In the genomic region with DNA sequence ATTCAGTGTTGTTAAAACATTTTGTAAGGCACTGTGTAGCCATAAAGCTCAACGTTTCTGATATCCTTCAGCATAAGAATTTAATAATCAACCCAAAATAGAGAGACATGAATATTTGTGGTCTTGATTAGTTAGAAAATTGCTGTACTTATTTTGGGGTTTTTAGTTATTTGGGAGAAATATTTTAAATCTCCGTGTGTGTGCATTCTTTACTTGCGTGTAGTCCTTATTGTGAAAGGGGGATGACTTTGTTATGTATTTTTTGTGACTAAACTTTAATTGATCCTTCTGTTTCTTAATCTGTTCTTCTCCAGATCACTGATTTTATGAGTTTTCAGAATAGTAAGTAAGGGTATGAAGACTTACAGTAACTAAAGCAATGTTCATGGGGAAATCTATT, we compare ENCODE assay signal across 24 cellular contexts.
"Had no signal": no experiment of that assay in that cellular context is flagged by ENCODE, and none has a peak within 500 bp of the region (broad histone marks: within the 10 kb centered on the region; RNA-seq: fewer than 3 reads in every experiment).

No MANE protein-coding gene starts in this region.

- H2AFZ ChIP-seq: parathyroid adenoma had no signal

- H3K27ac ChIP-seq: brain microvascular endothelial cell, dorsolateral prefrontal cortex, parathyroid adenoma, sigmoid colon, tibial nerve, uterus, VCaP had no signal

- H3K4me1 ChIP-seq: parathyroid adenoma, sigmoid colon, uterus had no signal

- ATAC-seq: activated naive CD8-positive, alpha-beta T cell treated with anti-CD3 and anti-CD28 coated beads, Interleukin-2, amount 50 U/mL, for 24 hours; activated T-cell treated with anti-CD3 and anti-CD28 coated beads, Interleukin-2, amount 50 U/mL, for 4 hours; left cardiac atrium; naive thymus-derived CD8-positive, alpha-beta T cell had no signal

- H3K4me3 ChIP-seq: dorsolateral prefrontal cortex, sigmoid colon, tibial nerve, uterus had no signal

- DNase-seq: activated CD4-positive, alpha-beta T cell treated with anti-CD3 and anti-CD28 coated beads, Interleukin-2, amount 50 U/mL, for 1 hour; activated CD4-positive, CD25-positive, alpha-beta regulatory T cell treated with anti-CD3 and anti-CD28 coated beads, Interleukin-2, amount 50 U/mL, for 72 hours; activated CD8-positive, alpha-beta memory T cell treated with anti-CD3 and anti-CD28 coated beads, Interleukin-2, amount 50 U/mL, for 4 hours; activated naive CD4-positive, alpha-beta T cell treated with anti-CD3 and anti-CD28 coated beads, Interleukin-2, amount 10 ng/mL, durations not matched to agents 7 days and 5 days; activated naive CD8-positive, alpha-beta T cell treated with anti-CD3 and anti-CD28 coated beads, Interleukin-2, amount 50 U/mL, for 24 hours; activated T-cell treated with anti-CD3 and anti-CD28 coated beads, Interleukin-2, amount 50 U/mL, for 4 hours; anterior cingulate cortex; brain microvascular endothelial cell; central memory CD4-positive, alpha-beta T cell; dorsolateral prefrontal cortex; foreskin melanocyte; glutamatergic neuron; hippocampal formation; left cardiac atrium; mesendoderm; naive thymus-derived CD8-positive, alpha-beta T cell; sigmoid colon; stimulated activated naive CD4-positive, alpha-beta T cell treated with Interleukin-2 at 50 U/mL for 16 hours; substantia nigra; T1000; uterus had no signal

- H3K36me3 ChIP-seq: brain microvascular endothelial cell, tibial nerve, uterus had no signal

- H3K9me3 ChIP-seq: sigmoid colon, tibial nerve, uterus had no signal

- H3K27me3 ChIP-seq: brain microvascular endothelial cell, dorsolateral prefrontal cortex, sigmoid colon, tibial nerve, uterus had no signal
